ENCODE assay signal across 8 cellular contexts in genomic region chr2:47401789-47402554, GRCh38. TPM values are rescaled to one million over a fixed set of nuclear protein-coding genes. Genes with fewer than 3 reads are reported as not detected.
DNase-seq lines count a peak whose midpoint lies in the region; ATAC-seq and TF ChIP-seq lines count a peak whose summit lies in the region.

No MANE protein-coding gene starts in this region.

- peak overlapping the region in 1 of 2 donors; percentile 6 for H3K27ac ChIP-seq in thoracic aorta

- H3K36me3 ChIP-seq in thoracic aorta, result no peaks in the 10 kb centered on the region

- H3K4me3 Mint-ChIP-seq in activated T-cell treated with anti-CD3 and anti-CD28 coated beads, Interleukin-2, amount 50 U/mL, for 4 hours, result peak overlapping the region; percentile 99
- peak overlapping the region; percentile 96 for H3K4me3 Mint-ChIP-seq in activated naive CD8-positive, alpha-beta T cell

- H3K27ac Mint-ChIP-seq in activated naive CD8-positive, alpha-beta T cell, result peak overlapping the region; percentile 98

- no peak for TF ChIP-seq CTCF in thoracic aorta (IDR thresholded peaks at IDR 0.05)

- no peaks in the 10 kb centered on the region for H3K27me3 Mint-ChIP-seq in activated T-cell treated with anti-CD3 and anti-CD28 coated beads, Interleukin-2, amount 50 U/mL, for 4 hours (ENCODE audit: low read depth)
- no peaks in the 10 kb centered on the region for H3K27me3 Mint-ChIP-seq in activated naive CD8-positive, alpha-beta T cell

- ATAC-seq in activated T-cell treated with anti-CD3 and anti-CD28 coated beads, Interleukin-2, amount 50 U/mL, for 4 hours, result no peak
- ATAC-seq in thoracic aorta (ENCODE audit: insufficient number of reproducible peaks, low FRiP score, low read depth), result no peak
- ATAC-seq in HG02763 (IDR thresholded peaks at IDR 0.05; ENCODE audit: unreplicated experiment), result no peak

- no peaks in the 10 kb centered on the region for H3K9me3 ChIP-seq in thoracic aorta

- peak overlapping the region; percentile 84 for H3K4me3 ChIP-seq in thoracic aorta

- peaks cover 9% of the 10 kb centered on the region for H3K36me3 Mint-ChIP-seq in activated T-cell treated with anti-CD3 and anti-CD28 coated beads, Interleukin-2, amount 50 U/mL, for 4 hours (ENCODE audit: insufficient read depth)
- peaks cover 7% of the 10 kb centered on the region for H3K36me3 Mint-ChIP-seq in activated naive CD8-positive, alpha-beta T cell

- peaks cover 9 to 17% of the 10 kb centered on the region in 2 donors for H3K4me1 ChIP-seq in thoracic aorta (ENCODE audit: control insufficient read depth in 1 of 2, low read depth in 2 of 2)

- H3K4me1 Mint-ChIP-seq in activated T-cell treated with anti-CD3 and anti-CD28 coated beads, Interleukin-2, amount 50 U/mL, for 4 hours (ENCODE audit: low read depth), result peaks cover 28% of the 10 kb centered on the region
- peaks cover 27% of the 10 kb centered on the region for H3K4me1 Mint-ChIP-seq in activated naive CD8-positive, alpha-beta T cell (ENCODE audit: low read depth)

- no peaks in the 10 kb centered on the region for H3K9me3 Mint-ChIP-seq in activated T-cell treated with anti-CD3 and anti-CD28 coated beads, Interleukin-2, amount 50 U/mL, for 4 hours
- peaks cover 3% of the 10 kb centered on the region for H3K9me3 Mint-ChIP-seq in activated naive CD8-positive, alpha-beta T cell (ENCODE audit: low read depth)

- DNase-seq in activated T-cell treated with anti-CD3 and anti-CD28 coated beads, Interleukin-2, amount 50 U/mL, for 4 hours, result no peak
- no peak for DNase-seq in activated T-cell treated with anti-CD3 and anti-CD28 coated beads, Interleukin-2, amount 50 U/mL, for 1 hour
- DNase-seq in kidney glomerular epithelial cell (lab: John Stamatoyannopoulos, UW) (peak; percentile 27), thoracic aorta (ENCODE audit: low spot score) (no peak), cortex of kidney (lab: John Stamatoyannopoulos, UW) (no peak), HPDE6-E6E7 (ENCODE audit: extremely low spot score) (no peak)

- no peaks in the 10 kb centered on the region for H3K27me3 ChIP-seq in thoracic aorta (replicated peaks; ENCODE audit: insufficient read depth)

RNA-seq across cellular contexts. Expression of gene MSH2, which starts 1.0 kb away (rescaled TPM):
- 10 to 100 TPM; 44.1 to 54.0 (median 53.1) TPM for total RNA-seq in activated T-cell treated with anti-CD3 and anti-CD28 coated beads, Interleukin-2, amount 50 U/mL, for 4 hours
- total RNA-seq in thoracic aorta, result 1 to 10 TPM; 4.7 to 9.6 TPM

RNA-seq across cellular contexts. Expression of gene EPCAM, which starts 32.9 kb away (rescaled TPM):
- total RNA-seq in activated T-cell treated with anti-CD3 and anti-CD28 coated beads, Interleukin-2, amount 50 U/mL, for 4 hours, result 1 to 10 TPM in 1 of 3 donors, under 1 TPM in 2; 0.51 to 1.0 (median 0.90) TPM
- total RNA-seq in thoracic aorta, result 1 to 10 TPM in 1 of 2 donors, not detected in 1; 1.6 TPM

Comparison
In these comparisons a context has a peak if more than half of its experiments do, and no peak if none do; other contexts are left out.
1. RNA of gene MSH2, which starts 1.0 kb away (total RNA-seq): 44.1 to 54.0 TPM in activated T-cell treated with anti-CD3 and anti-CD28 coated beads, Interleukin-2, amount 50 U/mL, for 4 hours; 4.7 to 9.6 TPM in thoracic aorta; every median in the first group is over 4 times any median in the second.